In the genomic region with DNA sequence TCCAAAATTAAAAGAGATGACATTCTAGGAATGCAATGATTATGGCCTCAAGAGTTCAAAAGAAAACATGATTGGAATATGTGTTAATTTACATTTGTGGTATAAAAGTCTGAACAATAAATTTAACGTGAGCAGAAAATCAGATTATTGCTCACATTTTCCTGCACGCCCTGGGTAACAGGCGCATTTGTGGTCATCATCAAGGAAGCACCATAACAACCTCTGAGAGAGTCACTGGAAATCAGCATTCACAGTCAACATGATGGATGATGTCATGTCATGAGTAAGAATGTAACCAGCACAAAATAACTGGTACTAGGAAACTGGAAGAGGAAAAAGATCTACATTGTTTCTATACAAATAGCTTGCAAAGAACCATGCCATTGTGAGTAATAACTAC, we compare ENCODE assay signal across 13 cellular contexts.
A peak's percentile ranks its signal among the peaks of the same experiment; 100 is the strongest.
DNase-seq lines count a peak whose midpoint lies in the region; ATAC-seq and TF ChIP-seq lines count a peak whose summit lies in the region.
"Had no signal": no experiment of that assay in that cellular context is flagged by ENCODE, and none has a peak within 500 bp of the region (broad histone marks: within the 10 kb centered on the region; RNA-seq: fewer than 3 reads in every experiment).

No MANE protein-coding gene starts in this region.

- no peak overlapping the region for H3K4me3 ChIP-seq in AG10803 (ENCODE audit: low read length)

- peaks cover 4% of the 10 kb centered on the region for H3K27me3 Mint-ChIP-seq in activated naive CD8-positive, alpha-beta T cell

- H3K4me1 Mint-ChIP-seq in activated naive CD8-positive, alpha-beta T cell (ENCODE audit: low read depth): peaks cover 3% of the 10 kb centered on the region
- H3K4me1 Mint-ChIP-seq: CD8-positive, alpha-beta memory T cell had no signal

- no peak overlapping the region for H3K4me3 Mint-ChIP-seq in activated naive CD8-positive, alpha-beta T cell
- H3K4me3 Mint-ChIP-seq: CD8-positive, alpha-beta memory T cell had no signal

- H3K36me3 Mint-ChIP-seq in activated naive CD8-positive, alpha-beta T cell: no peaks in the 10 kb centered on the region

- TF ChIP-seq CTCF in AG10803 (conservative IDR thresholded peaks at IDR 0.05; ENCODE audit: low read length): no peak
- no peak for TF ChIP-seq CTCF in GM20000 (IDR thresholded peaks at IDR 0.05; ENCODE audit: extremely low read depth, missing control alignments)

- DNase-seq in AG10803 (ENCODE audit: low read depth) (peak; percentile 68), GM04504 (ENCODE audit: low read depth) (peak; percentile 43), hepatic stellate cell (ENCODE audit: low spot score) (peak; percentile 34), GM20000 (ENCODE audit: low spot score) (no peak), DMS79 (lab: John Stamatoyannopoulos, UW) (no peak)
- DNase-seq: CD8-positive, alpha-beta memory T cell; central memory CD4-positive, alpha-beta T cell; NCI-H1930; NK-92 treated with Interleukin-12 subunit alpha and Interleukin-12 subunit beta, amount 100 ng/mL, for 24 hours; right cardiac atrium had no signal

- H3K9me3 Mint-ChIP-seq in activated naive CD8-positive, alpha-beta T cell (ENCODE audit: low read depth): no peaks in the 10 kb centered on the region
- H3K9me3 Mint-ChIP-seq: CD8-positive, alpha-beta memory T cell had no signal

- peak overlapping the region; percentile 89 for H3K27ac Mint-ChIP-seq in activated naive CD8-positive, alpha-beta T cell
- H3K27ac Mint-ChIP-seq: CD8-positive, alpha-beta memory T cell had no signal

- ATAC-seq in HG02759 (IDR thresholded peaks at IDR 0.05; ENCODE audit: unreplicated experiment): no peak
- ATAC-seq in HG02885 (IDR thresholded peaks at IDR 0.05; ENCODE audit: poor library complexity, unreplicated experiment): no peak
- ATAC-seq: right cardiac atrium had no signal

Comparison
In these comparisons a context has a peak if more than half of its experiments do, and no peak if none do; other contexts are left out.
1. DNase-seq: peak in AG10803 (single experiment), GM04504 (single experiment) and hepatic stellate cell (single experiment); none in GM20000 (single experiment) and DMS79 (single experiment).